In genomic region chr18:267688-268552, GRCh38 we compare ENCODE assay signal across 1 cellular context.
TF ChIP-seq lines count a peak whose summit lies in the region.

A gene with protein sequence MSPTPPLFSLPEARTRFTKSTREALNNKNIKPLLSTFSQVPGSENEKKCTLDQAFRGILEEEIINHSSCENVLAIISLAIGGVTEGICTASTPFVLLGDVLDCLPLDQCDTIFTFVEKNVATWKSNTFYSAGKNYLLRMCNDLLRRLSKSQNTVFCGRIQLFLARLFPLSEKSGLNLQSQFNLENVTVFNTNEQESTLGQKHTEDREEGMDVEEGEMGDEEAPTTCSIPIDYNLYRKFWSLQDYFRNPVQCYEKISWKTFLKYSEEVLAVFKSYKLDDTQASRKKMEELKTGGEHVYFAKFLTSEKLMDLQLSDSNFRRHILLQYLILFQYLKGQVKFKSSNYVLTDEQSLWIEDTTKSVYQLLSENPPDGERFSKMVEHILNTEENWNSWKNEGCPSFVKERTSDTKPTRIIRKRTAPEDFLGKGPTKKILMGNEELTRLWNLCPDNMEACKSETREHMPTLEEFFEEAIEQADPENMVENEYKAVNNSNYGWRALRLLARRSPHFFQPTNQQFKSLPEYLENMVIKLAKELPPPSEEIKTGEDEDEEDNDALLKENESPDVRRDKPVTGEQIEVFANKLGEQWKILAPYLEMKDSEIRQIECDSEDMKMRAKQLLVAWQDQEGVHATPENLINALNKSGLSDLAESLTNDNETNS (minus strand): TSS chr18:268047. CDS start chr18:268019, 28 bp downstream.

TF ChIP-seq in HepG2, 621 proteins besides CTCF, POLR2A, EP300 and RAD21 (continued from another document):
- TF ChIP-seq, protein P1, sequence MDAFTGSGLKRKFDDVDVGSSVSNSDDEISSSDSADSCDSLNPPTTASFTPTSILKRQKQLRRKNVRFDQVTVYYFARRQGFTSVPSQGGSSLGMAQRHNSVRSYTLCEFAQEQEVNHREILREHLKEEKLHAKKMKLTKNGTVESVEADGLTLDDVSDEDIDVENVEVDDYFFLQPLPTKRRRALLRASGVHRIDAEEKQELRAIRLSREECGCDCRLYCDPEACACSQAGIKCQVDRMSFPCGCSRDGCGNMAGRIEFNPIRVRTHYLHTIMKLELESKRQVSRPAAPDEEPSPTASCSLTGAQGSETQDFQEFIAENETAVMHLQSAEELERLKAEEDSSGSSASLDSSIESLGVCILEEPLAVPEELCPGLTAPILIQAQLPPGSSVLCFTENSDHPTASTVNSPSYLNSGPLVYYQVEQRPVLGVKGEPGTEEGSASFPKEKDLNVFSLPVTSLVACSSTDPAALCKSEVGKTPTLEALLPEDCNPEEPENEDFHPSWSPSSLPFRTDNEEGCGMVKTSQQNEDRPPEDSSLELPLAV (CRISPR knock-in tag; conservative IDR thresholded peaks at IDR 0.05; ENCODE audit: low read depth), result no peak
- peak; percentile 93 for TF ChIP-seq SPEN (CRISPR knock-in tag; IDR thresholded peaks at IDR 0.05; ENCODE audit: low read depth)
- TF ChIP-seq POLR2G (IDR thresholded peaks at IDR 0.05; ENCODE audit: low read depth, low read length), result peak; percentile 95
- peak; percentile 89 for TF ChIP-seq CBX1 (IDR thresholded peaks at IDR 0.05; ENCODE audit: low read depth)
- TF ChIP-seq ZNF383 (CRISPR knock-in tag; IDR thresholded peaks at IDR 0.05; ENCODE audit: borderline replicate concordance), result 0 out of 2 replicates have a peak, but pooled peaks have one; percentile 49
- TF ChIP-seq SAFB2 (CRISPR knock-in tag; IDR thresholded peaks at IDR 0.05; ENCODE audit: borderline replicate concordance, low read depth), result no peak; the same call in 1 of the 2 replicates
- TF ChIP-seq SATB2 (CRISPR knock-in tag; IDR thresholded peaks at IDR 0.05), result no peak; the same call in 1 of the 2 replicates
- peak; percentile 93 for TF ChIP-seq TARDBP (CRISPR knock-in tag; IDR thresholded peaks at IDR 0.05)
- TF ChIP-seq ZFP36L2 (CRISPR knock-in tag; IDR thresholded peaks at IDR 0.05), result no peak
- peak; percentile 88 for TF ChIP-seq GZF1 (CRISPR knock-in tag; IDR thresholded peaks at IDR 0.05)
- no peak for TF ChIP-seq HNRNPUL1 (IDR thresholded peaks at IDR 0.05; ENCODE audit: low read depth, low read length)
- TF ChIP-seq, protein P2, sequence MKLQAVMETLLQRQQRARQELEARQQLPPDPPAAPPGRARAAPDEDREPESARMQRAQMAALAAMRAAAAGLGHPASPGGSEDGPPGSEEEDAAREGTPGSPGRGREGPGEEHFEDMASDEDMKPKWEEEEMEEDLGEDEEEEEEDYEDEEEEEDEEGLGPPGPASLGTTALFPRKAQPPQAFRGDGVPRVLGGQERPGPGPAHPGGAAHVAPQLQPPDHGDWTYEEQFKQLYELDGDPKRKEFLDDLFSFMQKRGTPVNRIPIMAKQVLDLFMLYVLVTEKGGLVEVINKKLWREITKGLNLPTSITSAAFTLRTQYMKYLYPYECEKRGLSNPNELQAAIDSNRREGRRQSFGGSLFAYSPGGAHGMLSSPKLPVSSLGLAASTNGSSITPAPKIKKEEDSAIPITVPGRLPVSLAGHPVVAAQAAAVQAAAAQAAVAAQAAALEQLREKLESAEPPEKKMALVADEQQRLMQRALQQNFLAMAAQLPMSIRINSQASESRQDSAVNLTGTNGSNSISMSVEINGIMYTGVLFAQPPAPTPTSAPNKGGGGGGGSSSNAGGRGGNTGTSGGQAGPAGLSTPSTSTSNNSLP (IDR thresholded peaks at IDR 0.05; ENCODE audit: low read depth, low read length), result no peak
- TF ChIP-seq ZNF263 (CRISPR knock-in tag; IDR thresholded peaks at IDR 0.05), result peak; percentile 23; the same call in 1 of the 2 replicates
- TF ChIP-seq, protein P3, sequence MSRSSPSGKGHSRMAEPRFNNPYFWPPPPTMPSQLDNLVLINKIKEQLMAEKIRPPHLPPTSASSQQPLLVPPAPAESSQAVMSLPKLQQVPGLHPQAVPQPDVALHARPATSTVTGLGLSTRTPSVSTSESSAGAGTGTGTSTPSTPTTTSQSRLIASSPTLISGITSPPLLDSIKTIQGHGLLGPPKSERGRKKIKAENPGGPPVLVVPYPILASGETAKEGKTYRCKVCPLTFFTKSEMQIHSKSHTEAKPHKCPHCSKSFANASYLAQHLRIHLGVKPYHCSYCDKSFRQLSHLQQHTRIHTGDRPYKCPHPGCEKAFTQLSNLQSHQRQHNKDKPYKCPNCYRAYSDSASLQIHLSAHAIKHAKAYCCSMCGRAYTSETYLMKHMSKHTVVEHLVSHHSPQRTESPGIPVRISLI (CRISPR knock-in tag; IDR thresholded peaks at IDR 0.05; ENCODE audit: borderline replicate concordance), result peak; percentile 57; the same call in 1 of the 2 replicates
- no peak for TF ChIP-seq SOX6 (IDR thresholded peaks at IDR 0.05)
- peak; percentile 59 for TF ChIP-seq SOX6 (CRISPR knock-in tag; IDR thresholded peaks at IDR 0.05)
- 0 out of 2 replicates have a peak, but pooled peaks have one; percentile 40 for TF ChIP-seq ZKSCAN1 (IDR thresholded peaks at IDR 0.05; ENCODE audit: low read length)
- no peak for TF ChIP-seq IKZF4 (CRISPR knock-in tag; IDR thresholded peaks at IDR 0.05; ENCODE audit: borderline replicate concordance, low read depth, not compliant biosample characterization)
- peak; percentile 75 for TF ChIP-seq TBL1XR1 (IDR thresholded peaks at IDR 0.05; ENCODE audit: borderline replicate concordance, low read length, partially characterized antibody)
- TF ChIP-seq, protein P4, sequence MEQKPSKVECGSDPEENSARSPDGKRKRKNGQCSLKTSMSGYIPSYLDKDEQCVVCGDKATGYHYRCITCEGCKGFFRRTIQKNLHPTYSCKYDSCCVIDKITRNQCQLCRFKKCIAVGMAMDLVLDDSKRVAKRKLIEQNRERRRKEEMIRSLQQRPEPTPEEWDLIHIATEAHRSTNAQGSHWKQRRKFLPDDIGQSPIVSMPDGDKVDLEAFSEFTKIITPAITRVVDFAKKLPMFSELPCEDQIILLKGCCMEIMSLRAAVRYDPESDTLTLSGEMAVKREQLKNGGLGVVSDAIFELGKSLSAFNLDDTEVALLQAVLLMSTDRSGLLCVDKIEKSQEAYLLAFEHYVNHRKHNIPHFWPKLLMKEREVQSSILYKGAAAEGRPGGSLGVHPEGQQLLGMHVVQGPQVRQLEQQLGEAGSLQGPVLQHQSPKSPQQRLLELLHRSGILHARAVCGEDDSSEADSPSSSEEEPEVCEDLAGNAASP (CRISPR knock-in tag; IDR thresholded peaks at IDR 0.05; ENCODE audit: borderline replicate concordance), result peak; percentile 73
- no peak for TF ChIP-seq REXO4 (CRISPR knock-in tag; IDR thresholded peaks at IDR 0.05; ENCODE audit: borderline replicate concordance)
- TF ChIP-seq, protein P5, sequence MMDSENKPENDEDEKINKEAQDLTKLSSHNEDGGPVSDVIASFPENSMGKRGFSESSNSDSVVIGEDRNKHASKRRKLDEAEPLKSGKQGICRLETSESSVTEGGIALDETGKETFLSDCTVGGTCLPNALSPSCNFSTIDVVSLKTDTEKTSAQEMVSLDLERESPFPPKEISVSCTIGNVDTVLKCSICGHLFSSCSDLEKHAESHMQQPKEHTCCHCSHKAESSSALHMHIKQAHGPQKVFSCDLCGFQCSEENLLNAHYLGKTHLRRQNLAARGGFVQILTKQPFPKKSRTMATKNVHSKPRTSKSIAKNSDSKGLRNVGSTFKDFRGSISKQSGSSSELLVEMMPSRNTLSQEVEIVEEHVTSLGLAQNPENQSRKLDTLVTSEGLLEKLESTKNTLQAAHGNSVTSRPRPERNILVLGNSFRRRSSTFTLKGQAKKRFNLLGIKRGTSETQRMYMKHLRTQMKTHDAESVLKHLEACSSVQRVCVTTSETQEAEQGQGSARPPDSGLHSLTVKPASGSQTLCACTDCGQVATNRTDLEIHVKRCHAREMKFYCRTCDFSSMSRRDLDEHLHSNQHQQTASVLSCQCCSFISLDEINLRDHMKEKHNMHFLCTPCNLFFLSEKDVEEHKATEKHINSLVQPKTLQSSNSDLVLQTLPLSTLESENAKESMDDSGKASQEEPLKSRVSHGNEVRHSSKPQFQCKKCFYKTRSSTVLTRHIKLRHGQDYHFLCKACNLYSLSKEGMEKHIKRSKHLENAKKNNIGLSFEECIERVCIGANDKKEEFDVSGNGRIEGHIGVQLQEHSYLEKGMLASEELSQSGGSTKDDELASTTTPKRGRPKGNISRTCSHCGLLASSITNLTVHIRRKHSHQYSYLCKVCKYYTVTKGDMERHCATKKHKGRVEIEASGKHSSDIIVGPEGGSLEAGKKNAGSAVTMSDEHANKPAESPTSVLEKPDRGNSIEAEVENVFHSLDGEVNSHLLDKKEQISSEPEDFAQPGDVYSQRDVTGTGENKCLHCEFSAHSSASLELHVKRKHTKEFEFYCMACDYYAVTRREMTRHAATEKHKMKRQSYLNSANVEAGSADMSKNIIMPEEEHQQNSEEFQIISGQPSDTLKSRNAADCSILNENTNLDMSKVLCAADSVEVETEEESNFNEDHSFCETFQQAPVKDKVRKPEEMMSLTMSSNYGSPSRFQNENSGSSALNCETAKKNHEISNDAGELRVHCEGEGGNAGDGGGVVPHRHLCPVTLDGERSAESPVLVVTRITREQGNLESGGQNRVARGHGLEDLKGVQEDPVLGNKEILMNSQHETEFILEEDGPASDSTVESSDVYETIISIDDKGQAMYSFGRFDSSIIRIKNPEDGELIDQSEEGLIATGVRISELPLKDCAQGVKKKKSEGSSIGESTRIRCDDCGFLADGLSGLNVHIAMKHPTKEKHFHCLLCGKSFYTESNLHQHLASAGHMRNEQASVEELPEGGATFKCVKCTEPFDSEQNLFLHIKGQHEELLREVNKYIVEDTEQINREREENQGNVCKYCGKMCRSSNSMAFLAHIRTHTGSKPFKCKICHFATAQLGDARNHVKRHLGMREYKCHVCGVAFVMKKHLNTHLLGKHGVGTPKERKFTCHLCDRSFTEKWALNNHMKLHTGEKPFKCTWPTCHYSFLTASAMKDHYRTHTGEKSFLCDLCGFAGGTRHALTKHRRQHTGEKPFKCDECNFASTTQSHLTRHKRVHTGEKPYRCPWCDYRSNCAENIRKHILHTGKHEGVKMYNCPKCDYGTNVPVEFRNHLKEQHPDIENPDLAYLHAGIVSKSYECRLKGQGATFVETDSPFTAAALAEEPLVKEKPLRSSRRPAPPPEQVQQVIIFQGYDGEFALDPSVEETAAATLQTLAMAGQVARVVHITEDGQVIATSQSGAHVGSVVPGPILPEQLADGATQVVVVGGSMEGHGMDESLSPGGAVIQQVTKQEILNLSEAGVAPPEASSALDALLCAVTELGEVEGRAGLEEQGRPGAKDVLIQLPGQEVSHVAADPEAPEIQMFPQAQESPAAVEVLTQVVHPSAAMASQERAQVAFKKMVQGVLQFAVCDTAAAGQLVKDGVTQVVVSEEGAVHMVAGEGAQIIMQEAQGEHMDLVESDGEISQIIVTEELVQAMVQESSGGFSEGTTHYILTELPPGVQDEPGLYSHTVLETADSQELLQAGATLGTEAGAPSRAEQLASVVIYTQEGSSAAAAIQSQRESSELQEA (CRISPR knock-in tag; IDR thresholded peaks at IDR 0.05; ENCODE audit: not compliant biosample characterization), result peak; percentile 36
- TF ChIP-seq ELK4 (CRISPR knock-in tag; IDR thresholded peaks at IDR 0.05; ENCODE audit: borderline replicate concordance), result no peak
